In the genomic region with DNA sequence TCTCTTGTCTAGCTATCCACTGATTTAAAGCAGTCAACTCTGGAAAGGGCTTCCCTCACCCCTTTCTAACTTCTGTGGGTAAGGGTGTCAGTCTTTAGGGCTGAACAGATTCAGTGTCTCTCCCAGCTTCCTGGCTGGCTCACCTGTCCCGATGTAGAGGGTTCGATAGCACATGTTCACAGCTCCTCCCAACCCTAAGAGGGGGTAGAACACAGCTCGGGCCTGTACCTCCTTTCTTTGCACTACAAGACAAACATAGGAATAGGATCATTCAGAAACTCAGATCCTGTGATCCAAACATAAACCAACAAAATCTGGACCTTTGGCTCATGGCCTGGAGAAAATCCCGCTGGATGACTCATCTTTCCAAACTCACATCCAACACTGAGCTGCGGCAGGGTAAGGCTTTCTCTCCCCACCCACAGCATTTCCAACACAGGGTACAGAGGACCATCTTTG, we compare ENCODE assay signal across 1 cellular context.
TF ChIP-seq lines count a peak whose summit lies in the region.

No MANE protein-coding gene starts in this region.

TF ChIP-seq in HepG2, 621 proteins besides CTCF, POLR2A, EP300 and RAD21 (continued from another document and continues in another):
- TF ChIP-seq ZNF775 (CRISPR knock-in tag; IDR thresholded peaks at IDR 0.05; ENCODE audit: borderline replicate concordance) (no peak), RBM22 (optimal IDR thresholded peaks at IDR 0.05; ENCODE audit: low read length) (no peak), ZNF333 (CRISPR knock-in tag; IDR thresholded peaks at IDR 0.05; ENCODE audit: borderline replicate concordance) (no peak), BCL6 (CRISPR knock-in tag; IDR thresholded peaks at IDR 0.05) (no peak), ZNF234 (CRISPR knock-in tag; conservative IDR thresholded peaks at IDR 0.05) (no peak), ZNF292 (CRISPR knock-in tag; IDR thresholded peaks at IDR 0.05; ENCODE audit: borderline replicate concordance, low read depth) (no peak), EEA1 (CRISPR knock-in tag; IDR thresholded peaks at IDR 0.05; ENCODE audit: borderline replicate concordance) (no peak), ZNF816 (CRISPR knock-in tag; IDR thresholded peaks at IDR 0.05; ENCODE audit: borderline replicate concordance) (no peak), LCORL (IDR thresholded peaks at IDR 0.05) (no peak), LCORL (CRISPR knock-in tag; IDR thresholded peaks at IDR 0.05) (peak; percentile 67; the same call in 1 of the 2 replicates), MIER3 (CRISPR knock-in tag; IDR thresholded peaks at IDR 0.05; ENCODE audit: borderline replicate concordance) (no peak), ZNF703 (CRISPR knock-in tag; IDR thresholded peaks at IDR 0.05; ENCODE audit: borderline replicate concordance) (no peak), ZSCAN25 (CRISPR knock-in tag; IDR thresholded peaks at IDR 0.05) (no peak), ZNF30 (CRISPR knock-in tag; IDR thresholded peaks at IDR 0.05) (no peak), ZKSCAN5 (CRISPR knock-in tag; IDR thresholded peaks at IDR 0.05) (no peak), ZNF558 (CRISPR knock-in tag; IDR thresholded peaks at IDR 0.05; ENCODE audit: borderline replicate concordance) (no peak), SRSF4 (IDR thresholded peaks at IDR 0.05; ENCODE audit: low read depth, low read length, poor library complexity, severe bottlenecking) (no peak), CEBPB (IDR thresholded peaks at IDR 0.05; ENCODE audit: borderline replicate concordance, low read depth, low read length) (no peak), ZNF670 (CRISPR knock-in tag; IDR thresholded peaks at IDR 0.05; ENCODE audit: borderline replicate concordance) (peak; percentile 60; the same call in 1 of the 2 replicates), ZNF556 (CRISPR knock-in tag; IDR thresholded peaks at IDR 0.05; ENCODE audit: borderline replicate concordance) (no peak), ZNF749 (CRISPR knock-in tag; IDR thresholded peaks at IDR 0.05; ENCODE audit: borderline replicate concordance) (no peak), MEIS1 (CRISPR knock-in tag; IDR thresholded peaks at IDR 0.05; ENCODE audit: borderline replicate concordance) (no peak; the same call in 1 of the 2 replicates), AGO1 (IDR thresholded peaks at IDR 0.05; ENCODE audit: low read depth, low read length, poor library complexity, severe bottlenecking) (no peak), ZNF782 (CRISPR knock-in tag; IDR thresholded peaks at IDR 0.05; ENCODE audit: borderline replicate concordance) (no peak), ZSCAN12 (CRISPR knock-in tag; IDR thresholded peaks at IDR 0.05) (no peak), ZNF616 (CRISPR knock-in tag; IDR thresholded peaks at IDR 0.05; ENCODE audit: low read depth) (no peak), ZNF605 (CRISPR knock-in tag; IDR thresholded peaks at IDR 0.05) (peak; percentile 59; the same call in 1 of the 2 replicates), GFI1 (CRISPR knock-in tag; IDR thresholded peaks at IDR 0.05; ENCODE audit: borderline replicate concordance) (peak; percentile 90), ZFX (CRISPR knock-in tag; IDR thresholded peaks at IDR 0.05; ENCODE audit: low read depth) (peak; percentile 73), ZNF724P (CRISPR knock-in tag; IDR thresholded peaks at IDR 0.05; ENCODE audit: borderline replicate concordance) (no peak), XRCC5 (optimal IDR thresholded peaks at IDR 0.05; ENCODE audit: low read length) (peak; percentile 28), ZNF841 (CRISPR knock-in tag; IDR thresholded peaks at IDR 0.05; ENCODE audit: borderline replicate concordance) (no peak), ZNF354B (CRISPR knock-in tag; IDR thresholded peaks at IDR 0.05) (no peak), ZNF235 (CRISPR knock-in tag; IDR thresholded peaks at IDR 0.05; ENCODE audit: borderline replicate concordance) (no peak), ZFP1 (CRISPR knock-in tag; IDR thresholded peaks at IDR 0.05) (no peak), ZNF546 (CRISPR knock-in tag; conservative IDR thresholded peaks at IDR 0.05) (no peak), TBP (CRISPR knock-in tag; IDR thresholded peaks at IDR 0.05) (no peak), HOXA7 (CRISPR knock-in tag; IDR thresholded peaks at IDR 0.05) (no peak), CHCHD3 (CRISPR knock-in tag; IDR thresholded peaks at IDR 0.05) (no peak), RFX3 (CRISPR knock-in tag; IDR thresholded peaks at IDR 0.05) (no peak), SETDB1 (CRISPR knock-in tag; IDR thresholded peaks at IDR 0.05; ENCODE audit: borderline replicate concordance) (no peak), ZBTB20 (CRISPR knock-in tag; IDR thresholded peaks at IDR 0.05; ENCODE audit: borderline replicate concordance, low read depth) (0 out of 2 replicates have a peak, but pooled peaks have one; percentile 28)
- TF ChIP-seq, protein P1, sequence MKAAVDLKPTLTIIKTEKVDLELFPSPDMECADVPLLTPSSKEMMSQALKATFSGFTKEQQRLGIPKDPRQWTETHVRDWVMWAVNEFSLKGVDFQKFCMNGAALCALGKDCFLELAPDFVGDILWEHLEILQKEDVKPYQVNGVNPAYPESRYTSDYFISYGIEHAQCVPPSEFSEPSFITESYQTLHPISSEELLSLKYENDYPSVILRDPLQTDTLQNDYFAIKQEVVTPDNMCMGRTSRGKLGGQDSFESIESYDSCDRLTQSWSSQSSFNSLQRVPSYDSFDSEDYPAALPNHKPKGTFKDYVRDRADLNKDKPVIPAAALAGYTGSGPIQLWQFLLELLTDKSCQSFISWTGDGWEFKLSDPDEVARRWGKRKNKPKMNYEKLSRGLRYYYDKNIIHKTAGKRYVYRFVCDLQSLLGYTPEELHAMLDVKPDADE (CRISPR knock-in tag; IDR thresholded peaks at IDR 0.05): no peak
- TF ChIP-seq, protein P2, sequence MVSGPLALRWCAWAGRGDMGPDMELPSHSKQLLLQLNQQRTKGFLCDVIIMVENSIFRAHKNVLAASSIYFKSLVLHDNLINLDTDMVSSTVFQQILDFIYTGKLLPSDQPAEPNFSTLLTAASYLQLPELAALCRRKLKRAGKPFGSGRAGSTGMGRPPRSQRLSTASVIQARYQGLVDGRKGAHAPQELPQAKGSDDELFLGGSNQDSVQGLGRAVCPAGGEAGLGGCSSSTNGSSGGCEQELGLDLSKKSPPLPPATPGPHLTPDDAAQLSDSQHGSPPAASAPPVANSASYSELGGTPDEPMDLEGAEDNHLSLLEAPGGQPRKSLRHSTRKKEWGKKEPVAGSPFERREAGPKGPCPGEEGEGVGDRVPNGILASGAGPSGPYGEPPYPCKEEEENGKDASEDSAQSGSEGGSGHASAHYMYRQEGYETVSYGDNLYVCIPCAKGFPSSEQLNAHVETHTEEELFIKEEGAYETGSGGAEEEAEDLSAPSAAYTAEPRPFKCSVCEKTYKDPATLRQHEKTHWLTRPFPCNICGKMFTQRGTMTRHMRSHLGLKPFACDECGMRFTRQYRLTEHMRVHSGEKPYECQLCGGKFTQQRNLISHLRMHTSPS (CRISPR knock-in tag; IDR thresholded peaks at IDR 0.05; ENCODE audit: low read depth): no peak
- TF ChIP-seq, protein P3, sequence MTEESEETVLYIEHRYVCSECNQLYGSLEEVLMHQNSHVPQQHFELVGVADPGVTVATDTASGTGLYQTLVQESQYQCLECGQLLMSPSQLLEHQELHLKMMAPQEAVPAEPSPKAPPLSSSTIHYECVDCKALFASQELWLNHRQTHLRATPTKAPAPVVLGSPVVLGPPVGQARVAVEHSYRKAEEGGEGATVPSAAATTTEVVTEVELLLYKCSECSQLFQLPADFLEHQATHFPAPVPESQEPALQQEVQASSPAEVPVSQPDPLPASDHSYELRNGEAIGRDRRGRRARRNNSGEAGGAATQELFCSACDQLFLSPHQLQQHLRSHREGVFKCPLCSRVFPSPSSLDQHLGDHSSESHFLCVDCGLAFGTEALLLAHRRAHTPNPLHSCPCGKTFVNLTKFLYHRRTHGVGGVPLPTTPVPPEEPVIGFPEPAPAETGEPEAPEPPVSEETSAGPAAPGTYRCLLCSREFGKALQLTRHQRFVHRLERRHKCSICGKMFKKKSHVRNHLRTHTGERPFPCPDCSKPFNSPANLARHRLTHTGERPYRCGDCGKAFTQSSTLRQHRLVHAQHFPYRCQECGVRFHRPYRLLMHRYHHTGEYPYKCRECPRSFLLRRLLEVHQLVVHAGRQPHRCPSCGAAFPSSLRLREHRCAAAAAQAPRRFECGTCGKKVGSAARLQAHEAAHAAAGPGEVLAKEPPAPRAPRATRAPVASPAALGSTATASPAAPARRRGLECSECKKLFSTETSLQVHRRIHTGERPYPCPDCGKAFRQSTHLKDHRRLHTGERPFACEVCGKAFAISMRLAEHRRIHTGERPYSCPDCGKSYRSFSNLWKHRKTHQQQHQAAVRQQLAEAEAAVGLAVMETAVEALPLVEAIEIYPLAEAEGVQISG (CRISPR knock-in tag; IDR thresholded peaks at IDR 0.05): no peak; the same call in 1 of the 2 replicates
- TF ChIP-seq, protein P4, sequence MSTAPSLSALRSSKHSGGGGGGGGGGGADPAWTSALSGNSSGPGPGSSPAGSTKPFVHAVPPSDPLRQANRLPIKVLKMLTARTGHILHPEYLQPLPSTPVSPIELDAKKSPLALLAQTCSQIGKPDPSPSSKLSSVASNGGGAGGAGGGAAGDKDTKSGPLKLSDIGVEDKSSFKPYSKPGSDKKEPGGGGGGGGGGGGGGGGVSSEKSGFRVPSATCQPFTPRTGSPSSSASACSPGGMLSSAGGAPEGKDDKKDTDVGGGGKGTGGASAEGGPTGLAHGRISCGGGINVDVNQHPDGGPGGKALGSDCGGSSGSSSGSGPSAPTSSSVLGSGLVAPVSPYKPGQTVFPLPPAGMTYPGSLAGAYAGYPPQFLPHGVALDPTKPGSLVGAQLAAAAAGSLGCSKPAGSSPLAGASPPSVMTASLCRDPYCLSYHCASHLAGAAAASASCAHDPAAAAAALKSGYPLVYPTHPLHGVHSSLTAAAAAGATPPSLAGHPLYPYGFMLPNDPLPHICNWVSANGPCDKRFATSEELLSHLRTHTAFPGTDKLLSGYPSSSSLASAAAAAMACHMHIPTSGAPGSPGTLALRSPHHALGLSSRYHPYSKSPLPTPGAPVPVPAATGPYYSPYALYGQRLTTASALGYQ (CRISPR knock-in tag; IDR thresholded peaks at IDR 0.05): no peak
- TF ChIP-seq, protein P5, sequence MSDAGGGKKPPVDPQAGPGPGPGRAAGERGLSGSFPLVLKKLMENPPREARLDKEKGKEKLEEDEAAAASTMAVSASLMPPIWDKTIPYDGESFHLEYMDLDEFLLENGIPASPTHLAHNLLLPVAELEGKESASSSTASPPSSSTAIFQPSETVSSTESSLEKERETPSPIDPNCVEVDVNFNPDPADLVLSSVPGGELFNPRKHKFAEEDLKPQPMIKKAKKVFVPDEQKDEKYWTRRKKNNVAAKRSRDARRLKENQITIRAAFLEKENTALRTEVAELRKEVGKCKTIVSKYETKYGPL (CRISPR knock-in tag; IDR thresholded peaks at IDR 0.05): no peak
- TF ChIP-seq, protein P6, sequence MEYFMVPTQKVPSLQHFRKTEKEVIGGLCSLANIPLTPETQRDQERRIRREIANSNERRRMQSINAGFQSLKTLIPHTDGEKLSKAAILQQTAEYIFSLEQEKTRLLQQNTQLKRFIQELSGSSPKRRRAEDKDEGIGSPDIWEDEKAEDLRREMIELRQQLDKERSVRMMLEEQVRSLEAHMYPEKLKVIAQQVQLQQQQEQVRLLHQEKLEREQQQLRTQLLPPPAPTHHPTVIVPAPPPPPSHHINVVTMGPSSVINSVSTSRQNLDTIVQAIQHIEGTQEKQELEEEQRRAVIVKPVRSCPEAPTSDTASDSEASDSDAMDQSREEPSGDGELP (IDR thresholded peaks at IDR 0.05; ENCODE audit: borderline replicate concordance, low read depth): no peak
- TF ChIP-seq, protein P7, sequence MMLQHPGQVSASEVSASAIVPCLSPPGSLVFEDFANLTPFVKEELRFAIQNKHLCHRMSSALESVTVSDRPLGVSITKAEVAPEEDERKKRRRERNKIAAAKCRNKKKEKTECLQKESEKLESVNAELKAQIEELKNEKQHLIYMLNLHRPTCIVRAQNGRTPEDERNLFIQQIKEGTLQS (CRISPR knock-in tag; IDR thresholded peaks at IDR 0.05): peak; percentile 90
- TF ChIP-seq, protein P8, sequence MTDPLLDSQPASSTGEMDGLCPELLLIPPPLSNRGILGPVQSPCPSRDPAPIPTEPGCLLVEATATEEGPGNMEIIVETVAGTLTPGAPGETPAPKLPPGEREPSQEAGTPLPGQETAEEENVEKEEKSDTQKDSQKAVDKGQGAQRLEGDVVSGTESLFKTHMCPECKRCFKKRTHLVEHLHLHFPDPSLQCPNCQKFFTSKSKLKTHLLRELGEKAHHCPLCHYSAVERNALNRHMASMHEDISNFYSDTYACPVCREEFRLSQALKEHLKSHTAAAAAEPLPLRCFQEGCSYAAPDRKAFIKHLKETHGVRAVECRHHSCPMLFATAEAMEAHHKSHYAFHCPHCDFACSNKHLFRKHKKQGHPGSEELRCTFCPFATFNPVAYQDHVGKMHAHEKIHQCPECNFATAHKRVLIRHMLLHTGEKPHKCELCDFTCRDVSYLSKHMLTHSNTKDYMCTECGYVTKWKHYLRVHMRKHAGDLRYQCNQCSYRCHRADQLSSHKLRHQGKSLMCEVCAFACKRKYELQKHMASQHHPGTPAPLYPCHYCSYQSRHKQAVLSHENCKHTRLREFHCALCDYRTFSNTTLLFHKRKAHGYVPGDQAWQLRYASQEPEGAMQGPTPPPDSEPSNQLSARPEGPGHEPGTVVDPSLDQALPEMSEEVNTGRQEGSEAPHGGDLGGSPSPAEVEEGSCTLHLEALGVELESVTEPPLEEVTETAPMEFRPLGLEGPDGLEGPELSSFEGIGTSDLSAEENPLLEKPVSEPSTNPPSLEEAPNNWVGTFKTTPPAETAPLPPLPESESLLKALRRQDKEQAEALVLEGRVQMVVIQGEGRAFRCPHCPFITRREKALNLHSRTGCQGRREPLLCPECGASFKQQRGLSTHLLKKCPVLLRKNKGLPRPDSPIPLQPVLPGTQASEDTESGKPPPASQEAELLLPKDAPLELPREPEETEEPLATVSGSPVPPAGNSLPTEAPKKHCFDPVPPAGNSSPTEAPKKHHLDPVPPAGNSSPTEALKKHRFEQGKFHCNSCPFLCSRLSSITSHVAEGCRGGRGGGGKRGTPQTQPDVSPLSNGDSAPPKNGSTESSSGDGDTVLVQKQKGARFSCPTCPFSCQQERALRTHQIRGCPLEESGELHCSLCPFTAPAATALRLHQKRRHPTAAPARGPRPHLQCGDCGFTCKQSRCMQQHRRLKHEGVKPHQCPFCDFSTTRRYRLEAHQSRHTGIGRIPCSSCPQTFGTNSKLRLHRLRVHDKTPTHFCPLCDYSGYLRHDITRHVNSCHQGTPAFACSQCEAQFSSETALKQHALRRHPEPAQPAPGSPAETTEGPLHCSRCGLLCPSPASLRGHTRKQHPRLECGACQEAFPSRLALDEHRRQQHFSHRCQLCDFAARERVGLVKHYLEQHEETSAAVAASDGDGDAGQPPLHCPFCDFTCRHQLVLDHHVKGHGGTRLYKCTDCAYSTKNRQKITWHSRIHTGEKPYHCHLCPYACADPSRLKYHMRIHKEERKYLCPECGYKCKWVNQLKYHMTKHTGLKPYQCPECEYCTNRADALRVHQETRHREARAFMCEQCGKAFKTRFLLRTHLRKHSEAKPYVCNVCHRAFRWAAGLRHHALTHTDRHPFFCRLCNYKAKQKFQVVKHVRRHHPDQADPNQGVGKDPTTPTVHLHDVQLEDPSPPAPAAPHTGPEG (CRISPR knock-in tag; IDR thresholded peaks at IDR 0.05): no peak
